Comparison of ENCODE assay signal across 15 cellular contexts in genomic region chr12:93698307-93699092, GRCh38. TPM values are rescaled to one million over a fixed set of nuclear protein-coding genes. Genes with fewer than 3 reads are reported as not detected.
DNase-seq lines count a peak whose midpoint lies in the region; TF ChIP-seq lines count a peak whose summit lies in the region.
"Had no signal": no experiment of that assay in that cellular context is flagged by ENCODE, and none has a peak within 500 bp of the region (broad histone marks: within the 10 kb centered on the region; RNA-seq: fewer than 3 reads in every experiment).

No MANE protein-coding gene starts in this region.

- peak overlapping the region; percentile 62 for H3K4me3 ChIP-seq in endodermal cell (ENCODE audit: low read length)

- H3K27ac Mint-ChIP-seq in endodermal cell = peak overlapping the region; percentile 82
- H3K27ac Mint-ChIP-seq in activated CD4-positive, alpha-beta T cell treated with anti-CD3 and anti-CD28 coated beads, Interleukin-2, amount 10 ng/mL, durations not matched to agents 24 days and 14 days = no peak overlapping the region
- H3K27ac Mint-ChIP-seq: activated naive CD4-positive, alpha-beta T cell treated with anti-CD3 and anti-CD28 coated beads, Interleukin-2, amount 50 U/mL, for 72 hours; CD8-positive, alpha-beta T cell; natural killer cell; T-helper 1 cell treated with Interleukin-12 subunit alpha and Interleukin-12 subunit beta and Interleukin-4 antibody, amounts not matched to agents 30 μg/mL and 1 μg/mL, for 36 hours had no signal

- no peaks in the 10 kb centered on the region for H3K36me3 Mint-ChIP-seq in endodermal cell (ENCODE audit: low read depth)
- no peaks in the 10 kb centered on the region for H3K36me3 Mint-ChIP-seq in activated CD4-positive, alpha-beta T cell treated with anti-CD3 and anti-CD28 coated beads, Interleukin-2, amount 10 ng/mL, durations not matched to agents 24 days and 14 days (ENCODE audit: low read depth)
- H3K36me3 Mint-ChIP-seq: activated CD4-positive, alpha-beta memory T cell treated with anti-CD3 and anti-CD28 coated beads for 36 hours; activated naive CD4-positive, alpha-beta T cell treated with anti-CD3 and anti-CD28 coated beads, Interleukin-2, amount 50 U/mL, for 72 hours; CD8-positive, alpha-beta T cell; natural killer cell had no signal

- intact Hi-C loops in activated CD4-positive, alpha-beta T cell treated with anti-CD3 and anti-CD28 coated beads, Interleukin-2, amount 10 ng/mL, durations not matched to agents 24 days and 14 days (cut with micrococcal nuclease) = no loop called here

- peaks cover 2% of the 10 kb centered on the region for H3K27me3 Mint-ChIP-seq in endodermal cell (ENCODE audit: insufficient read depth)
- H3K27me3 Mint-ChIP-seq in activated CD4-positive, alpha-beta T cell treated with anti-CD3 and anti-CD28 coated beads, Interleukin-2, amount 10 ng/mL, durations not matched to agents 24 days and 14 days = peaks cover 2% of the 10 kb centered on the region
- H3K27me3 Mint-ChIP-seq: activated CD4-positive, alpha-beta memory T cell treated with anti-CD3 and anti-CD28 coated beads for 36 hours had no signal

- no peak for TF ChIP-seq CTCF in endodermal cell (conservative IDR thresholded peaks at IDR 0.05)

- peaks cover 47% of the 10 kb centered on the region for H3K4me1 Mint-ChIP-seq in endodermal cell
- peaks cover 14% of the 10 kb centered on the region for H3K4me1 Mint-ChIP-seq in activated CD4-positive, alpha-beta T cell treated with anti-CD3 and anti-CD28 coated beads, Interleukin-2, amount 10 ng/mL, durations not matched to agents 24 days and 14 days

- peaks cover 1% of the 10 kb centered on the region for H3K9me3 Mint-ChIP-seq in endodermal cell
- H3K9me3 Mint-ChIP-seq in activated CD4-positive, alpha-beta T cell treated with anti-CD3 and anti-CD28 coated beads, Interleukin-2, amount 10 ng/mL, durations not matched to agents 24 days and 14 days = peaks cover 4% of the 10 kb centered on the region
- H3K9me3 Mint-ChIP-seq: activated CD4-positive, alpha-beta memory T cell treated with anti-CD3 and anti-CD28 coated beads for 36 hours; activated naive CD4-positive, alpha-beta T cell treated with anti-CD3 and anti-CD28 coated beads, Interleukin-2, amount 50 U/mL, for 72 hours; CD8-positive, alpha-beta T cell; natural killer cell had no signal

- H3K4me3 Mint-ChIP-seq in endodermal cell = no peak overlapping the region
- H3K4me3 Mint-ChIP-seq in activated CD4-positive, alpha-beta T cell treated with anti-CD3 and anti-CD28 coated beads, Interleukin-2, amount 10 ng/mL, durations not matched to agents 24 days and 14 days = no peak overlapping the region
- H3K4me3 Mint-ChIP-seq: activated CD4-positive, alpha-beta memory T cell treated with anti-CD3 and anti-CD28 coated beads for 36 hours; CD8-positive, alpha-beta T cell; natural killer cell; T-helper 1 cell treated with Interleukin-12 subunit alpha and Interleukin-12 subunit beta and Interleukin-4 antibody, amounts not matched to agents 30 μg/mL and 1 μg/mL, for 36 hours had no signal

- no peaks in the 10 kb centered on the region for H3K27me3 ChIP-seq in endodermal cell (ENCODE audit: control insufficient read depth, insufficient read depth, low read length, poor library complexity, severe bottlenecking)

- 61 to 69% methylated on average over 2 to 3 of the region's 3 CpGs for WGBS in endodermal cell (ENCODE audit: insufficient coverage in 1 of 2, insufficient read length in 1 of 2), 2 experiments

- no peaks in the 10 kb centered on the region for H3K9me3 ChIP-seq in endodermal cell (ENCODE audit: control insufficient read depth, low read length)

- H3K36me3 ChIP-seq in endodermal cell (ENCODE audit: control insufficient read depth, insufficient read depth, low read length) = no peaks in the 10 kb centered on the region

- DNase-seq in EH (ENCODE audit: low read depth) = peak; percentile 76
- DNase-seq in NAMALWA (ENCODE audit: low spot score) = peak; percentile 65
- DNase-seq in endodermal cell = no peak
- peak; percentile 36 for DNase-seq in myocyte (ENCODE audit: low read depth)
- DNase-seq in cortex of kidney (lab: John Stamatoyannopoulos, UW) = no peak
- DNase-seq in activated CD4-positive, alpha-beta T cell treated with anti-CD3 and anti-CD28 coated beads, Interleukin-2, amount 10 ng/mL, durations not matched to agents 24 days and 14 days = no peak
- no peak for DNase-seq in NCI-H510A (lab: John Stamatoyannopoulos, UW)
- DNase-seq in stimulated activated CD4-positive, alpha-beta T cell treated with anti-CD3 and anti-CD28 coated beads, Interleukin-4, amount 100 ng/mL, for 1 hour = no peak
- DNase-seq: activated CD4-positive, alpha-beta memory T cell treated with anti-CD3 and anti-CD28 coated beads for 36 hours; CD8-positive, alpha-beta T cell; effector CD4-positive, alpha-beta T cell; natural killer cell; NCI-H1105 treated with DMSO at 0.1 percent for 48 hours had no signal

- no peak overlapping the region for H3K9ac ChIP-seq in endodermal cell (ENCODE audit: extremely low read depth, low read length, poor library complexity, severe bottlenecking)

- peaks cover 24% of the 10 kb centered on the region for H3K4me1 ChIP-seq in endodermal cell (ENCODE audit: control insufficient read depth, insufficient read depth, low read length)

- H3K27ac ChIP-seq in endodermal cell (ENCODE audit: low read depth, low read length) = no peak overlapping the region

RNA-seq across cellular contexts. Expression of gene CRADD, which starts 21.3 kb away (rescaled TPM):
- 1 to 10 TPM; 7.7 to 9.1 TPM for total RNA-seq in endodermal cell
- 14.2 TPM for polyA plus RNA-seq in endodermal cell (2013, experiment 1 of 2)
- 13.5 TPM for polyA plus RNA-seq in endodermal cell (2013, experiment 2 of 2)
- total RNA-seq in myocyte = 30.1 and 37.1 TPM in 2 replicates
- polyA plus RNA-seq in myocyte (2012) = 22.5 TPM
- total RNA-seq in activated CD4-positive, alpha-beta T cell treated with anti-CD3 and anti-CD28 coated beads, Interleukin-2, amount 10 ng/mL, durations not matched to agents 24 days and 14 days = 8.1 and 12.6 TPM in 2 replicates

Comparison
In these comparisons a context has a peak if more than half of its experiments do, and no peak if none do; other contexts are left out.
1. DNase-seq: peak in EH (single experiment), NAMALWA (single experiment) and myocyte (single experiment); none in endodermal cell (single experiment), cortex of kidney (single experiment), activated CD4-positive, alpha-beta T cell treated with anti-CD3 and anti-CD28 coated beads, Interleukin-2, amount 10 ng/mL, durations not matched to agents 24 days and 14 days (single experiment), NCI-H510A (single experiment) and stimulated activated CD4-positive, alpha-beta T cell treated with anti-CD3 and anti-CD28 coated beads, Interleukin-4, amount 100 ng/mL, for 1 hour (single experiment).